In genomic region chr5:124612023-124612422, GRCh38 we compare ENCODE assay signal across 33 cellular contexts.
"Had no signal": no experiment of that assay in that cellular context is flagged by ENCODE, and none has a peak within 500 bp of the region (broad histone marks: within the 10 kb centered on the region; RNA-seq: fewer than 3 reads in every experiment).

No MANE protein-coding gene starts in this region.

- H3K36me3 Mint-ChIP-seq: activated naive CD8-positive, alpha-beta T cell had no signal

- H3K9me3 Mint-ChIP-seq: activated B cell treated with CpG ODN at 0.5 μM for 24 hours; activated CD8-positive, alpha-beta T cell treated with anti-CD3 and anti-CD28 coated beads for 36 hours; dendritic cell treated with granulocyte-macrophage colony-stimulating factor and Interleukin-4, amounts not matched to agents 40 ng/mL and 50 ng/mL, for 4 days had no signal

- DNase-seq: activated B cell treated with CpG ODN at 0.5 μM for 24 hours; activated CD4-positive, alpha-beta T cell treated with anti-CD3 and anti-CD28 coated beads for 48 hours; activated CD4-positive, alpha-beta T cell treated with anti-CD3 and anti-CD28 coated beads, Interleukin-2, amount 50 U/mL, for 1 hour; activated CD4-positive, alpha-beta T cell treated with anti-CD3 and anti-CD28 coated beads, Interleukin-2, amount 50 U/mL, for 48 hours; activated CD8-positive, alpha-beta memory T cell treated with anti-CD3 and anti-CD28 coated beads for 24 hours; activated CD8-positive, alpha-beta T cell treated with anti-CD3 and anti-CD28 coated beads for 36 hours; activated effector memory CD4-positive, alpha-beta T cell treated with Interleukin-2 at 50 U/mL for 16 hours; activated gamma-delta T cell treated with Interleukin-2 at 50 U/mL for 16 hours; activated naive CD4-positive, alpha-beta T cell treated with anti-CD3 and anti-CD28 coated beads, Interleukin-2, amount 50 U/mL, for 16 hours; activated naive CD4-positive, alpha-beta T cell treated with Interleukin-2 at 50 U/mL for 16 hours; activated T-cell treated with anti-CD3 and anti-CD28 coated beads, Interleukin-2, amount 50 U/mL, for 4 hours; amniotic stem cell; anterior cingulate cortex; brain microvascular endothelial cell; central memory CD4-positive, alpha-beta T cell; cerebellar nuclear complex; dorsolateral prefrontal cortex; effector memory CD4-positive, alpha-beta T cell; endodermal cell; erythroblast; foreskin keratinocyte; gastrocnemius medialis; glutamatergic neuron; heart left ventricle; T-helper 1 cell; T-helper 17 cell; T1000; WERI-Rb-1 had no signal

- H3K27me3 Mint-ChIP-seq: activated B cell treated with CpG ODN at 0.5 μM for 24 hours had no signal

- H3K27ac Mint-ChIP-seq: activated B cell treated with CpG ODN at 0.5 μM for 24 hours; activated CD8-positive, alpha-beta T cell treated with anti-CD3 and anti-CD28 coated beads for 36 hours; activated naive CD8-positive, alpha-beta T cell; activated T-helper 17 cell treated with anti-CD3 and anti-CD28 coated beads, Interleukin-2, amount 50 U/mL, for 72 hours; dendritic cell treated with granulocyte-macrophage colony-stimulating factor and Interleukin-4, amounts not matched to agents 40 ng/mL and 50 ng/mL, for 4 days; endodermal cell; T-helper 17 cell; T-helper 2 cell treated with Interferon-gamma antibody and Interleukin-4, amounts not matched to agents 5 μg/mL and 100 μg/mL, for 36 hours had no signal

- ATAC-seq: activated CD4-positive, CD25-positive, alpha-beta regulatory T cell treated with anti-CD3 and anti-CD28 coated beads, Interleukin-2, amount 50 U/mL, for 24 hours; activated CD8-positive, alpha-beta T cell treated with anti-CD3 and anti-CD28 coated beads for 36 hours; activated T-cell treated with anti-CD3 and anti-CD28 coated beads, Interleukin-2, amount 50 U/mL, for 4 hours; activated T-helper 17 cell treated with anti-CD3 and anti-CD28 coated beads, Interleukin-2, amount 50 U/mL, for 72 hours; foreskin keratinocyte; gastrocnemius medialis; T-helper 17 cell had no signal

- H3K4me3 Mint-ChIP-seq: activated B cell treated with CpG ODN at 0.5 μM for 24 hours; activated CD8-positive, alpha-beta T cell treated with anti-CD3 and anti-CD28 coated beads for 36 hours; activated naive CD8-positive, alpha-beta T cell; activated T-cell treated with anti-CD3 and anti-CD28 coated beads, Interleukin-2, amount 50 U/mL, for 4 hours; activated T-helper 17 cell treated with anti-CD3 and anti-CD28 coated beads, Interleukin-2, amount 50 U/mL, for 72 hours; dendritic cell treated with granulocyte-macrophage colony-stimulating factor and Interleukin-4, amounts not matched to agents 40 ng/mL and 50 ng/mL, for 4 days; endodermal cell; T-helper 17 cell; T-helper 2 cell treated with Interferon-gamma antibody and Interleukin-4, amounts not matched to agents 5 μg/mL and 100 μg/mL, for 36 hours had no signal

- H3K4me1 Mint-ChIP-seq: activated T-helper 17 cell treated with anti-CD3 and anti-CD28 coated beads, Interleukin-2, amount 50 U/mL, for 72 hours; T-helper 17 cell had no signal
